8 cellular contexts compared by ENCODE assay signal in genomic region chr2:96209011-96209728, GRCh38. TPM values are rescaled to one million over a fixed set of nuclear protein-coding genes. Genes with fewer than 3 reads are reported as not detected.
DNase-seq lines count a peak whose midpoint lies in the region; ATAC-seq lines count a peak whose summit lies in the region.

No MANE protein-coding gene starts in this region.

- H3K4me1 ChIP-seq in subcutaneous abdominal adipose tissue (ENCODE audit: control insufficient read depth in 5 of 5, insufficient read depth in 5 of 5, low read length in 5 of 5), result peaks cover 2 to 49% (median 46%) of the 10 kb centered on the region in 5 donors

- peaks cover 0 to 3% (median 0%) of the 10 kb centered on the region in 5 donors for H3K36me3 ChIP-seq in subcutaneous abdominal adipose tissue (ENCODE audit: control insufficient read depth in 5 of 5, insufficient read depth in 5 of 5, low read length in 5 of 5)

- H3K4me3 Mint-ChIP-seq in T-helper 2 cell treated with Interferon-gamma antibody and Interleukin-4, amounts not matched to agents 5 μg/mL and 100 μg/mL, for 36 hours, result peak overlapping the region; percentile 94
- peak overlapping the region; percentile 97 for H3K4me3 Mint-ChIP-seq in activated T-helper 2 cell treated with anti-CD3 and anti-CD28 coated beads, Interferon-gamma antibody, Interleukin-2, Interleukin-4, amounts not matched to agents 10 μg/mL and 5 μg/mL and 100 μg/mL, durations not matched to agents 14 hours and 24 hours and 36 hours (ENCODE audit: low read depth)
- H3K4me3 Mint-ChIP-seq in immature natural killer cell, result peak overlapping the region; percentile 85 to 99 (median 96)

- no peaks in the 10 kb centered on the region for H3K9me3 Mint-ChIP-seq in T-helper 2 cell treated with Interferon-gamma antibody and Interleukin-4, amounts not matched to agents 5 μg/mL and 100 μg/mL, for 36 hours
- H3K9me3 Mint-ChIP-seq in activated T-helper 2 cell treated with anti-CD3 and anti-CD28 coated beads, Interferon-gamma antibody, Interleukin-2, Interleukin-4, amounts not matched to agents 10 μg/mL and 5 μg/mL and 100 μg/mL, durations not matched to agents 14 hours and 24 hours and 36 hours, result no peaks in the 10 kb centered on the region
- no peaks in the 10 kb centered on the region for H3K9me3 Mint-ChIP-seq in immature natural killer cell

- H3K9ac ChIP-seq in subcutaneous abdominal adipose tissue (ENCODE audit: low read length in 5 of 5), result peak overlapping the region in 4 of 5 donors; percentile 72 to 92 (median 90)

- no peak for DNase-seq in T-helper 2 cell treated with Interferon-gamma antibody and Interleukin-4, amounts not matched to agents 5 μg/mL and 100 μg/mL, for 36 hours (ENCODE audit: low spot score)
- DNase-seq in T-helper 2 cell (no peak), immature natural killer cell (no peak), KBM-7 (no peak), D341Med (ENCODE audit: low spot score) (no peak)
- DNase-seq in activated T-helper 2 cell treated with anti-CD3 and anti-CD28 coated beads, Interferon-gamma antibody, Interleukin-2, Interleukin-4, amounts not matched to agents 10 μg/mL and 5 μg/mL and 100 μg/mL, durations not matched to agents 14 hours and 24 hours and 36 hours (ENCODE audit: low spot score), result no peak

- peak overlapping the region; percentile 68 for H3K27ac ChIP-seq in subcutaneous abdominal adipose tissue (ENCODE audit: low read depth, low read length)

- no peaks in the 10 kb centered on the region for H3K27me3 ChIP-seq in subcutaneous abdominal adipose tissue (ENCODE audit: control insufficient read depth in 5 of 5, insufficient read depth in 4 of 5, low read length in 5 of 5)

- in situ Hi-C loops in KBM-7 (cut with MboI; ENCODE audit: low pct_unique_long_range_greater_than_20kb, low sequenced_read_pairs), result no loop called here

- H3K9me3 ChIP-seq in subcutaneous abdominal adipose tissue (ENCODE audit: control insufficient read depth in 5 of 5, low read length in 5 of 5), result no peaks in the 10 kb centered on the region

- no peak for ATAC-seq in HG03521 (IDR thresholded peaks at IDR 0.05; ENCODE audit: unreplicated experiment)

- H3K4me3 ChIP-seq in subcutaneous abdominal adipose tissue (ENCODE audit: low read depth in 1 of 5, low read length in 5 of 5), result peak overlapping the region; percentile 65 to 97 (median 89)

- H3K4me1 Mint-ChIP-seq in T-helper 2 cell treated with Interferon-gamma antibody and Interleukin-4, amounts not matched to agents 5 μg/mL and 100 μg/mL, for 36 hours (ENCODE audit: low read depth), result peaks cover 36% of the 10 kb centered on the region
- H3K4me1 Mint-ChIP-seq in activated T-helper 2 cell treated with anti-CD3 and anti-CD28 coated beads, Interferon-gamma antibody, Interleukin-2, Interleukin-4, amounts not matched to agents 10 μg/mL and 5 μg/mL and 100 μg/mL, durations not matched to agents 14 hours and 24 hours and 36 hours (ENCODE audit: low read depth), result peaks cover 38% of the 10 kb centered on the region
- peaks cover 45 to 50% of the 10 kb centered on the region in 2 donors for H3K4me1 Mint-ChIP-seq in immature natural killer cell

- H3K36me3 Mint-ChIP-seq in T-helper 2 cell treated with Interferon-gamma antibody and Interleukin-4, amounts not matched to agents 5 μg/mL and 100 μg/mL, for 36 hours (ENCODE audit: low read depth), result peaks cover 20% of the 10 kb centered on the region
- H3K36me3 Mint-ChIP-seq in activated T-helper 2 cell treated with anti-CD3 and anti-CD28 coated beads, Interferon-gamma antibody, Interleukin-2, Interleukin-4, amounts not matched to agents 10 μg/mL and 5 μg/mL and 100 μg/mL, durations not matched to agents 14 hours and 24 hours and 36 hours (ENCODE audit: low read depth), result peaks cover 29% of the 10 kb centered on the region
- peaks cover 0 to 4% (median 3%) of the 10 kb centered on the region in 3 donors for H3K36me3 Mint-ChIP-seq in immature natural killer cell

- no peaks in the 10 kb centered on the region for H3K27me3 Mint-ChIP-seq in T-helper 2 cell treated with Interferon-gamma antibody and Interleukin-4, amounts not matched to agents 5 μg/mL and 100 μg/mL, for 36 hours (ENCODE audit: low read depth)
- H3K27me3 Mint-ChIP-seq in activated T-helper 2 cell treated with anti-CD3 and anti-CD28 coated beads, Interferon-gamma antibody, Interleukin-2, Interleukin-4, amounts not matched to agents 10 μg/mL and 5 μg/mL and 100 μg/mL, durations not matched to agents 14 hours and 24 hours and 36 hours (ENCODE audit: low read depth), result no peaks in the 10 kb centered on the region
- peaks cover 2 to 14% (median 4%) of the 10 kb centered on the region in 3 donors for H3K27me3 Mint-ChIP-seq in immature natural killer cell (ENCODE audit: low read depth in 3 of 3)

- H3K27ac Mint-ChIP-seq in T-helper 2 cell treated with Interferon-gamma antibody and Interleukin-4, amounts not matched to agents 5 μg/mL and 100 μg/mL, for 36 hours, result peak overlapping the region; percentile 79
- H3K27ac Mint-ChIP-seq in activated T-helper 2 cell treated with anti-CD3 and anti-CD28 coated beads, Interferon-gamma antibody, Interleukin-2, Interleukin-4, amounts not matched to agents 10 μg/mL and 5 μg/mL and 100 μg/mL, durations not matched to agents 14 hours and 24 hours and 36 hours, result peak overlapping the region; percentile 87
- peak overlapping the region; percentile 69 to 90 (median 82) for H3K27ac Mint-ChIP-seq in immature natural killer cell

- intact Hi-C loops in activated T-helper 2 cell treated with anti-CD3 and anti-CD28 coated beads, Interferon-gamma antibody, Interleukin-2, Interleukin-4, amounts not matched to agents 10 μg/mL and 5 μg/mL and 100 μg/mL, durations not matched to agents 14 hours and 24 hours and 36 hours (cut with micrococcal nuclease), result loop anchor here (2.0 to 10.0 kb wide), 2 partner anchors 16 to 116 kb away; partner anchors contain the start of gene ITPRIPL1

RNA-seq across cellular contexts. Expression of gene STARD7, which starts 0.5 kb away (rescaled TPM):
- 201 and 206 TPM in 2 replicates for total RNA-seq in activated T-helper 2 cell treated with anti-CD3 and anti-CD28 coated beads, Interferon-gamma antibody, Interleukin-2, Interleukin-4, amounts not matched to agents 10 μg/mL and 5 μg/mL and 100 μg/mL, durations not matched to agents 14 hours and 24 hours and 36 hours
- polyA plus RNA-seq in immature natural killer cell, result 100 to 1,000 TPM; 161 to 252 (median 173) TPM

RNA-seq across cellular contexts. Expression of gene TMEM127, which starts 56.6 kb away (rescaled TPM):
- total RNA-seq in activated T-helper 2 cell treated with anti-CD3 and anti-CD28 coated beads, Interferon-gamma antibody, Interleukin-2, Interleukin-4, amounts not matched to agents 10 μg/mL and 5 μg/mL and 100 μg/mL, durations not matched to agents 14 hours and 24 hours and 36 hours, result 29.0 and 30.4 TPM in 2 replicates
- polyA plus RNA-seq in immature natural killer cell, result 10 to 100 TPM; 24.6 to 57.7 (median 31.3) TPM

RNA-seq across cellular contexts. Expression of gene CIAO1, which starts 56.9 kb away (rescaled TPM):
- total RNA-seq in activated T-helper 2 cell treated with anti-CD3 and anti-CD28 coated beads, Interferon-gamma antibody, Interleukin-2, Interleukin-4, amounts not matched to agents 10 μg/mL and 5 μg/mL and 100 μg/mL, durations not matched to agents 14 hours and 24 hours and 36 hours, result 93.9 and 94.7 TPM in 2 replicates
- polyA plus RNA-seq in immature natural killer cell, result 100 to 1,000 TPM in 2 of 3 donors, 10 to 100 TPM in 1; 92.2 to 142 (median 134) TPM
